2 cellular contexts compared by ENCODE assay signal in the genomic region with DNA sequence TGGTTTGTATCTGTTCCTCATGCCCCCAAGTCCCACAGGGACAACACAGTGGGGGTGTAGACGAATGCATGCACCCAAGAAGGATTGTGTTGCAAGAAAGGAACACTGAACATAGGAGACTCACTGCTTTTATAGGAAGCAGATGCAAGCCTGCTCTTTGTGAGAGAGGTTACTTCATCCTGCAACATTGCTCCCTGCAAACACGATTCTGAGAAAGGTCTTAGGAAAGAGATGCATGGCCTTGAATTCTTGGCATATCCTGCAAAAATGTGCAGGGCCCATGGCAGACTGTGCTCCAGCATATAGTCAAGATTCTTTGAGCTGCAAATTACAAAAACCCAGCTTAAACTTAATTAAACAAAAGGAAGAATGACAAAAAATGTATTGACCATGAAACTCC.
TF ChIP-seq lines count a peak whose summit lies in the region.

No MANE protein-coding gene starts in this region.

TF ChIP-seq in GM23338, 12 proteins besides CTCF, POLR2A, EP300 and RAD21 (continued from another document):
- TF ChIP-seq ETS1 (IDR thresholded peaks at IDR 0.05), result no peak
- no peak for TF ChIP-seq ZNF114 (CRISPR knock-in tag; IDR thresholded peaks at IDR 0.05)
- no peak for TF ChIP-seq EZH2 (IDR thresholded peaks at IDR 0.05; ENCODE audit: low read depth, unreplicated experiment)
- no peak for TF ChIP-seq POLR2AphosphoS5 (IDR thresholded peaks at IDR 0.05; ENCODE audit: low read depth)
- no peak for TF ChIP-seq EZH2phosphoT487 (IDR thresholded peaks at IDR 0.05; ENCODE audit: unreplicated experiment)
TF ChIP-seq in GM23338: peak in this region for 0.

TF ChIP-seq in H1, 55 proteins besides CTCF, POLR2A, EP300 and RAD21 (continued from another document):
- TF ChIP-seq BCL11A (IDR thresholded peaks at IDR 0.05; ENCODE audit: low read depth in 2 of 2, low read length in 2 of 2) (no peak), MAFK (IDR thresholded peaks at IDR 0.05; ENCODE audit: low read depth, low read length) (no peak), CHD1 (IDR thresholded peaks at IDR 0.05; ENCODE audit: low read depth, low read length) (no peak), CHD7 (IDR thresholded peaks at IDR 0.05; ENCODE audit: insufficient replicate concordance, low read length) (no peak), TCF12 (IDR thresholded peaks at IDR 0.05; ENCODE audit: low read depth, low read length) (no peak), CHD2 (IDR thresholded peaks at IDR 0.05; ENCODE audit: low read length) (no peak), POLR2AphosphoS5 (IDR thresholded peaks at IDR 0.05; ENCODE audit: low read depth, low read length) (no peak), SIN3A (conservative IDR thresholded peaks at IDR 0.05 in 1 of 2, IDR thresholded peaks at IDR 0.05 in 1 of 2; ENCODE audit: low read depth in 1 of 2, low read length in 2 of 2) (no peak), EZH2 (IDR thresholded peaks at IDR 0.05; ENCODE audit: low read depth, low read length, severe bottlenecking) (no peak), CBX8 (IDR thresholded peaks at IDR 0.05; ENCODE audit: borderline replicate concordance, low read depth, low read length) (no peak)
TF ChIP-seq in H1: peak in this region for 0.
